ENCODE assay signal across 8 cellular contexts in the genomic region with DNA sequence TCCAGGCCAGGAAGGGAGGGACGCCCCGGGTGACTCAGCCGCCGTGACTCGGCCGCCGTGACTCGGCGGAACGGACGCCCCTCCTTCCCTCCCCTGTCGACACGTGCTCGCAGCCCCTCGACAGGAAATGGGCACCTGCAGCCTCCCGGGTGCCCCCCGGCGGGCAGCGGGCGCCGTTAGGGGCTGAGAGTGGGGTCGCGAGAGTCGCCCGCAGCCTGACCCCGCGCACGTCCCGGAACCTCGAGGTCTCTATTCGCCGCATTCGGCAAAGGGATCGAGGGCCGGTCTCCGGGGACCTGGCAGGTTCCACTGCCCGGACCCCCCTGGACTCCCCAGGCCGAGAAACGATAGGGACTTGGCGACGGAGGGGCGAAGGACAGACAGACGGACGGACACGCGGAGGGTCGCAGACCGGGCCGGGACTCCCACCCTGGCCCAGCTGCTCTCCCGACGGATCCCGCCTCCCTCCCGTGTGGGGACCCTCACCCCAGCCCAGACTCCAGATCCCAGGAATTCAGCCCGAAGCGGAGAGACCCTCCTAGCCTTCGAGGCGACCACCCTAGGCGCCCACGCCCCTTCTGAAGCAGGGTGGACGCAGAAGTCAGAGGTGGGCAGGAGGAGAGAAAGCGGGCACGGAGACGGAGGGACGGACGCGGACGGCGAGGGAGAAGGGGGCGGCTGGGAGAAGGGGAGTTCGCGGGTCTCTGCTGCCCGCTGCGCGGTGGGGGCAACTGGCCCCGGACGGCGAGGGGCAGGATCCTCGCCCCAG. TPM values are rescaled to one million over a fixed set of nuclear protein-coding genes. Genes with fewer than 3 reads are reported as not detected.
DNase-seq lines count a peak whose midpoint lies in the region; ATAC-seq and TF ChIP-seq lines count a peak whose summit lies in the region.

No MANE protein-coding gene starts in this region.

- H3K4me3 Mint-ChIP-seq in T-cell: peak overlapping the region; percentile 52 to 64 (median 64)

- H3K4me1 Mint-ChIP-seq in T-cell: peaks cover 5 to 22% (median 6%) of the 10 kb centered on the region in 3 donors

- H3K27ac ChIP-seq in ascending aorta: peak overlapping the region; percentile 84 to 85
- no peak overlapping the region for H3K27ac ChIP-seq in iPS-20b (ENCODE audit: low read length)

- H3K4me1 ChIP-seq in ascending aorta (peaks cover 7 to 20% of the 10 kb centered on the region in 2 donors), iPS-20b (ENCODE audit: insufficient read depth, low read length) (no peaks in the 10 kb centered on the region; the same call in 1 of the 2 replicates)

- no peaks in the 10 kb centered on the region for H3K36me3 ChIP-seq in ascending aorta
- H3K36me3 ChIP-seq in iPS-20b (ENCODE audit: insufficient read depth, low read depth, low read length): no peaks in the 10 kb centered on the region

- DNase-seq in HCEC 1CT: peak; percentile 82
- DNase-seq in T-cell: peak in 5 of 34 experiments; percentile 15 to 52 (median 27)
- DNase-seq in ascending aorta (ENCODE audit: low spot score in 2 of 2): peak in 1 of 2 donors; percentile 89
- DNase-seq in stimulated activated CD4-positive, alpha-beta T cell treated with anti-CD3 and anti-CD28 coated beads, Interleukin-12 subunit alpha, Interleukin-12 subunit beta, amount 100 ng/mL, for 4 hours: peak; percentile 78
- DNase-seq in KG1 (lab: John Stamatoyannopoulos, UW): no peak
- no peak for DNase-seq in NCI-H187 treated with DMSO at 0.1 percent for 48 hours (lab: John Stamatoyannopoulos, UW)
- no peak for DNase-seq in cerebellar cortex (ENCODE audit: low spot score)

- H3K9me3 Mint-ChIP-seq in T-cell: no peaks in the 10 kb centered on the region

- H3K4me3 ChIP-seq in ascending aorta: peak overlapping the region; percentile 70 to 80
- H3K4me3 ChIP-seq in iPS-20b (ENCODE audit: low read length): peak overlapping the region; percentile 65

- H3K36me3 Mint-ChIP-seq in T-cell: no peaks in the 10 kb centered on the region

- CTCF ChIA-PET in T-cell (lab: Charles Lee): no interaction called here

- POLR2A ChIA-PET in T-cell (lab: Charles Lee): interaction anchor here (0.9 to 1.8 kb wide), 2 partner anchors 9 to 256 kb away, joined by 3 to 13 read pairs; partner anchors contain the start of gene CCDC85B (in 1 of the 2)

- TF ChIP-seq CTCF in ascending aorta (IDR thresholded peaks at IDR 0.05): no peak

- H3K27me3 ChIP-seq in ascending aorta: no peaks in the 10 kb centered on the region
- peaks cover 74% of the 10 kb centered on the region for H3K27me3 ChIP-seq in iPS-20b (ENCODE audit: insufficient read depth, low read length)

- peak in 2 of 4 experiments; percentile 17 to 24 for ATAC-seq in T-cell (replicated peaks in 1 of 4)

- intact Hi-C loops in ascending aorta (cut with DNase I): loop anchor here (1.0 kb wide), 3 partner anchors 9 to 20 kb away; partner anchors contain the start of genes C11orf68, CCDC85B and DRAP1

- peaks cover 0 to 3% of the 10 kb centered on the region in 2 donors for H3K27me3 Mint-ChIP-seq in T-cell

- H3K27ac Mint-ChIP-seq in T-cell: no peak overlapping the region

- no peaks in the 10 kb centered on the region for H3K9me3 ChIP-seq in ascending aorta
- no peaks in the 10 kb centered on the region for H3K9me3 ChIP-seq in iPS-20b (ENCODE audit: insufficient read depth, low read depth, low read length)

- H3K9ac ChIP-seq in iPS-20b (ENCODE audit: low read depth, low read length): peak overlapping the region; percentile 53

RNA-seq across cellular contexts. Expression of gene FOSL1, which starts 0.6 kb away (rescaled TPM):
- total RNA-seq in T-cell: 1 to 10 TPM in 2 of 5 donors, under 1 TPM in 3; 0.49 to 1.6 (median 0.65) TPM
- total RNA-seq in ascending aorta: 123 TPM

RNA-seq across cellular contexts. Expression of gene CCDC85B, which starts 9.1 kb away (rescaled TPM):
- total RNA-seq in T-cell: 10 to 100 TPM; 20.3 to 39.0 (median 37.4) TPM
- 184 TPM for total RNA-seq in ascending aorta

RNA-seq across cellular contexts. Expression of gene FIBP, which starts 11.3 kb away (rescaled TPM):
- total RNA-seq in T-cell (10 to 100 TPM; 30.2 to 47.1 (median 39.2) TPM), ascending aorta (57.2 TPM)

RNA-seq across cellular contexts. Expression of gene C11orf68, which starts 19.3 kb away (rescaled TPM):
- total RNA-seq in T-cell (10 to 100 TPM; 20.5 to 66.7 (median 63.3) TPM), ascending aorta (25.3 TPM)

RNA-seq across cellular contexts. Expression of gene DRAP1, which starts 19.7 kb away (rescaled TPM):
- 100 to 1,000 TPM in 3 of 5 donors, 10 to 100 TPM in 2; 56.3 to 122 (median 107) TPM for total RNA-seq in T-cell
- total RNA-seq in ascending aorta: 135 TPM

Comparison
In these comparisons a context has a peak if more than half of its experiments do, and no peak if none do; other contexts are left out.
1. DNase-seq: peak in HCEC 1CT (single experiment) and stimulated activated CD4-positive, alpha-beta T cell treated with anti-CD3 and anti-CD28 coated beads, Interleukin-12 subunit alpha, Interleukin-12 subunit beta, amount 100 ng/mL, for 4 hours (single experiment); none in KG1 (single experiment), NCI-H187 treated with DMSO at 0.1 percent for 48 hours (single experiment) and cerebellar cortex (single experiment).
2. RNA of gene FOSL1, which starts 0.6 kb away (total RNA-seq): 123 TPM in ascending aorta (single experiment); 0.49 to 1.6 TPM in T-cell; every median in the first group is over 10 times any median in the second.